8 cellular contexts compared by ENCODE assay signal in genomic region chr17:20009302-20010098, GRCh38.
DNase-seq lines count a peak whose midpoint lies in the region; TF ChIP-seq lines count a peak whose summit lies in the region.

Gene SPECC1, plus strand, starts transcription at chr17:20009359. Its CDS starts 87,293 bp downstream, at chr17:20096652.

- H3K4me3 ChIP-seq in HFF-Myc (replicated peaks; ENCODE audit: low read depth, low read length): peak within 1 kb of the TSS; percentile 46
- peak within 1 kb of the TSS; percentile 77 for H3K4me3 ChIP-seq in NB4 (ENCODE audit: low read depth, low read length)

- DNase-seq in GM10266 (ENCODE audit: extremely low spot score): peak; percentile 94
- DNase-seq in HFF-Myc (ENCODE audit: extremely low read depth, low read depth): no peak
- peak; percentile 88 for DNase-seq in NB4 (ENCODE audit: low read depth)
- DNase-seq in T-helper 1 cell: peak; percentile 69 to 80 (median 75)
- DNase-seq in amniotic epithelial cell (ENCODE audit: low read depth): peak; percentile 33
- DNase-seq in hepatic stellate cell (ENCODE audit: low spot score): peak; percentile 73
- DNase-seq in retina: peak; percentile 95
- DNase-seq in HCEC 1CT: no peak

- peak; percentile 14 for TF ChIP-seq POLR2A in NB4 (IDR thresholded peaks at IDR 0.05; ENCODE audit: extremely low read depth, insufficient read length)

- TF ChIP-seq CTCF in GM10266 (IDR thresholded peaks at IDR 0.05; ENCODE audit: control insufficient read depth, insufficient read depth, low read depth, missing control alignments) (peak; percentile 97), HFF-Myc (IDR thresholded peaks at IDR 0.05; ENCODE audit: low read depth, low read length, missing control alignments) (no peak), NB4 (IDR thresholded peaks at IDR 0.05; ENCODE audit: low read depth, low read length) (peak; percentile 82)

Comparison
In these comparisons a context has a peak if more than half of its experiments do, and no peak if none do; other contexts are left out.
1. DNase-seq: peak in GM10266 (single experiment), NB4 (single experiment), T-helper 1 cell (5 of 5), amniotic epithelial cell (single experiment), hepatic stellate cell (single experiment) and retina (single experiment); none in HFF-Myc (single experiment) and HCEC 1CT (single experiment).